ENCODE assay signal across 29 cellular contexts in genomic region chr17:13000561-13000960, GRCh38.
"Had no signal": no experiment of that assay in that cellular context is flagged by ENCODE, and none has a peak within 500 bp of the region (broad histone marks: within the 10 kb centered on the region; RNA-seq: fewer than 3 reads in every experiment).

No MANE protein-coding gene starts in this region.

- H3K27me3 Mint-ChIP-seq: activated CD4-positive, alpha-beta memory T cell treated with anti-CD3 and anti-CD28 coated beads for 36 hours; activated CD4-positive, alpha-beta T cell treated with anti-CD3 and anti-CD28 coated beads for 36 hours; activated CD4-positive, alpha-beta T cell treated with anti-CD3 and anti-CD28 coated beads, Interleukin-2, amount 10 ng/mL, durations not matched to agents 24 days and 14 days; activated CD8-positive, alpha-beta memory T cell treated with anti-CD3 and anti-CD28 coated beads, Interleukin-2, amount 10 ng/mL, durations not matched to agents 7 days and 5 days; activated naive CD8-positive, alpha-beta T cell had no signal

- H3K27me3 ChIP-seq: body of pancreas, colonic mucosa, heart left ventricle had no signal

- DNase-seq: activated CD4-positive, alpha-beta memory T cell treated with anti-CD3 and anti-CD28 coated beads for 36 hours; activated CD4-positive, alpha-beta T cell treated with anti-CD3 and anti-CD28 coated beads for 36 hours; activated CD4-positive, alpha-beta T cell treated with anti-CD3 and anti-CD28 coated beads, Interleukin-2, amount 10 ng/mL, durations not matched to agents 24 days and 14 days; activated CD4-positive, CD25-positive, alpha-beta regulatory T cell; activated CD4-positive, CD25-positive, alpha-beta regulatory T cell treated with anti-CD3 and anti-CD28 coated beads, Interleukin-2, amount 50 U/mL, for 72 hours; activated CD8-positive, alpha-beta memory T cell treated with anti-CD3 and anti-CD28 coated beads, Interleukin-2, amount 10 ng/mL, durations not matched to agents 7 days and 5 days; activated CD8-positive, alpha-beta memory T cell treated with anti-CD3 and anti-CD28 coated beads, Interleukin-2, amount 50 U/mL, for 4 hours; activated CD8-positive, alpha-beta T cell treated with anti-CD3 and anti-CD28 coated beads, Interleukin-2, amount 10 ng/mL, durations not matched to agents 7 days and 5 days; activated gamma-delta T cell treated with Interleukin-2 at 50 U/mL for 16 hours; activated naive CD4-positive, alpha-beta T cell treated with anti-CD3 and anti-CD28 coated beads, Interleukin-2, amount 50 U/mL, for 16 hours; activated naive CD4-positive, alpha-beta T cell treated with Interleukin-2 at 50 U/mL for 16 hours; activated T-cell treated with anti-CD3 and anti-CD28 coated beads, Interleukin-2, amount 50 U/mL, for 1 hour; activated T-cell treated with anti-CD3 and anti-CD28 coated beads, Interleukin-2, amount 50 U/mL, for 48 hours; amniotic stem cell; anterior cingulate cortex; body of pancreas; central memory CD4-positive, alpha-beta T cell; cerebellar nuclear complex; colonic mucosa; effector CD8-positive, alpha-beta T cell; foreskin fibroblast; glutamatergic neuron; heart left ventricle; T-helper 2 cell had no signal

- ATAC-seq: activated CD4-positive, alpha-beta T cell treated with anti-CD3 and anti-CD28 coated beads for 36 hours; activated CD8-positive, alpha-beta memory T cell treated with anti-CD3 and anti-CD28 coated beads, Interleukin-2, amount 10 ng/mL, durations not matched to agents 7 days and 5 days; activated CD8-positive, alpha-beta T cell treated with anti-CD3 and anti-CD28 coated beads, Interleukin-2, amount 10 ng/mL, durations not matched to agents 7 days and 5 days; body of pancreas; esophagus mucosa; heart left ventricle had no signal

- H3K9me3 ChIP-seq: body of pancreas, colonic mucosa, heart left ventricle had no signal

- H3K4me3 ChIP-seq: body of pancreas, colonic mucosa, heart left ventricle had no signal

- H3K27ac ChIP-seq: body of pancreas, colonic mucosa, heart left ventricle had no signal

- H3K4me3 Mint-ChIP-seq: activated CD4-positive, alpha-beta memory T cell treated with anti-CD3 and anti-CD28 coated beads for 36 hours; activated CD4-positive, alpha-beta T cell treated with anti-CD3 and anti-CD28 coated beads for 36 hours; activated CD4-positive, alpha-beta T cell treated with anti-CD3 and anti-CD28 coated beads, Interleukin-2, amount 10 ng/mL, durations not matched to agents 24 days and 14 days; activated CD8-positive, alpha-beta memory T cell treated with anti-CD3 and anti-CD28 coated beads, Interleukin-2, amount 10 ng/mL, durations not matched to agents 7 days and 5 days; activated CD8-positive, alpha-beta T cell treated with anti-CD3 and anti-CD28 coated beads, Interleukin-2, amount 10 ng/mL, durations not matched to agents 7 days and 5 days; activated naive CD8-positive, alpha-beta T cell; activated T-helper 1 cell treated with anti-CD3 and anti-CD28 coated beads, Interleukin-12 subunit alpha, Interleukin-12 subunit beta, Interleukin-2, Interleukin-4 antibody, amounts not matched to agents 30 ng/mL and 10 ng/mL and 1 ng/mL, durations not matched to agents 14 hours and 24 hours and 36 hours had no signal

- H3K4me1 ChIP-seq: body of pancreas, colonic mucosa had no signal

- FAIRE-seq: frontal cortex had no signal

- H3K27ac Mint-ChIP-seq: activated CD4-positive, alpha-beta memory T cell treated with anti-CD3 and anti-CD28 coated beads for 36 hours; activated CD4-positive, alpha-beta T cell treated with anti-CD3 and anti-CD28 coated beads for 36 hours; activated CD4-positive, alpha-beta T cell treated with anti-CD3 and anti-CD28 coated beads, Interleukin-2, amount 10 ng/mL, durations not matched to agents 24 days and 14 days; activated CD8-positive, alpha-beta memory T cell treated with anti-CD3 and anti-CD28 coated beads, Interleukin-2, amount 10 ng/mL, durations not matched to agents 7 days and 5 days; activated CD8-positive, alpha-beta T cell treated with anti-CD3 and anti-CD28 coated beads, Interleukin-2, amount 10 ng/mL, durations not matched to agents 7 days and 5 days; activated naive CD8-positive, alpha-beta T cell; activated T-helper 1 cell treated with anti-CD3 and anti-CD28 coated beads, Interleukin-12 subunit alpha, Interleukin-12 subunit beta, Interleukin-2, Interleukin-4 antibody, amounts not matched to agents 30 ng/mL and 10 ng/mL and 1 ng/mL, durations not matched to agents 14 hours and 24 hours and 36 hours; activated T-helper 2 cell treated with anti-CD3 and anti-CD28 coated beads, Interferon-gamma antibody, Interleukin-2, Interleukin-4, amounts not matched to agents 10 μg/mL and 5 μg/mL and 100 μg/mL, durations not matched to agents 14 hours and 24 hours and 36 hours had no signal

- H3K4me1 Mint-ChIP-seq: activated CD4-positive, alpha-beta T cell treated with anti-CD3 and anti-CD28 coated beads for 36 hours; activated CD4-positive, alpha-beta T cell treated with anti-CD3 and anti-CD28 coated beads, Interleukin-2, amount 10 ng/mL, durations not matched to agents 24 days and 14 days; activated CD8-positive, alpha-beta memory T cell treated with anti-CD3 and anti-CD28 coated beads, Interleukin-2, amount 10 ng/mL, durations not matched to agents 7 days and 5 days had no signal

- H3K9me3 Mint-ChIP-seq: activated CD4-positive, alpha-beta memory T cell treated with anti-CD3 and anti-CD28 coated beads for 36 hours; activated CD4-positive, alpha-beta T cell treated with anti-CD3 and anti-CD28 coated beads, Interleukin-2, amount 10 ng/mL, durations not matched to agents 24 days and 14 days; activated T-helper 1 cell treated with anti-CD3 and anti-CD28 coated beads, Interleukin-12 subunit alpha, Interleukin-12 subunit beta, Interleukin-2, Interleukin-4 antibody, amounts not matched to agents 30 ng/mL and 10 ng/mL and 1 ng/mL, durations not matched to agents 14 hours and 24 hours and 36 hours; activated T-helper 2 cell treated with anti-CD3 and anti-CD28 coated beads, Interferon-gamma antibody, Interleukin-2, Interleukin-4, amounts not matched to agents 10 μg/mL and 5 μg/mL and 100 μg/mL, durations not matched to agents 14 hours and 24 hours and 36 hours had no signal
